Comparison of ENCODE assay signal across 29 cellular contexts in genomic region chr22:18093661-18094060, GRCh38.
"Had no signal": no experiment of that assay in that cellular context is flagged by ENCODE, and none has a peak within 500 bp of the region (broad histone marks: within the 10 kb centered on the region; RNA-seq: fewer than 3 reads in every experiment).

No MANE protein-coding gene starts in this region.

- H3K36me3 Mint-ChIP-seq: natural killer cell had no signal

- H3K4me1 ChIP-seq: parathyroid adenoma, upper lobe of right lung had no signal

- H3K9ac ChIP-seq: parathyroid adenoma had no signal

- H2AFZ ChIP-seq: parathyroid adenoma had no signal

- H3K27ac Mint-ChIP-seq: natural killer cell; nephron; progenitor cell of endocrine pancreas; stimulated activated effector memory CD8-positive, alpha-beta T cell treated with anti-CD3 and anti-CD28 coated beads, Interleukin-12 subunit alpha, Interleukin-12 subunit beta, amount 100 ng/mL, for 72 hours; stimulated activated naive B cell treated with anti-CD40 and anti-IgM and Interleukin-4, amounts not matched to agents 10 μg/mL and 1 μg/mL and 100 μg/mL, for 72 hours; stimulated activated naive CD8-positive, alpha-beta T cell treated with anti-CD3 and anti-CD28 coated beads, Interleukin-15, amount 100 ng/mL, for 72 hours; type B pancreatic cell had no signal

- H3K27me3 ChIP-seq: ovary, right lobe of liver, spleen, suprapubic skin, testis, tibial artery, transverse colon, upper lobe of right lung, uterus had no signal

- ATAC-seq: naive thymus-derived CD4-positive, alpha-beta T cell; natural killer cell; psoas muscle; right cardiac atrium; right lobe of liver; stimulated activated effector memory CD8-positive, alpha-beta T cell treated with anti-CD3 and anti-CD28 coated beads, Interleukin-12 subunit alpha, Interleukin-12 subunit beta, amount 100 ng/mL, for 72 hours; stimulated activated naive B cell treated with anti-CD40 and anti-IgM and Interleukin-4, amounts not matched to agents 10 μg/mL and 1 μg/mL and 100 μg/mL, for 72 hours; stimulated activated naive CD8-positive, alpha-beta T cell treated with anti-CD3 and anti-CD28 coated beads, Interleukin-15, amount 100 ng/mL, for 72 hours; upper lobe of right lung had no signal

- H3K9me3 ChIP-seq: ovary, psoas muscle, right lobe of liver, spleen, suprapubic skin, testis, tibial artery, transverse colon, upper lobe of right lung, uterus had no signal

- H3K27me3 Mint-ChIP-seq: naive thymus-derived CD4-positive, alpha-beta T cell; progenitor cell of endocrine pancreas; stimulated activated naive B cell treated with anti-CD40 and anti-IgM and Interleukin-4, amounts not matched to agents 10 μg/mL and 1 μg/mL and 100 μg/mL, for 72 hours; stimulated activated naive CD8-positive, alpha-beta T cell treated with anti-CD3 and anti-CD28 coated beads, Interleukin-15, amount 100 ng/mL, for 72 hours; type B pancreatic cell had no signal

- DNase-seq: naive thymus-derived CD4-positive, alpha-beta T cell; natural killer cell; occipital lobe; ovary; posterior cingulate gyrus; psoas muscle; right cardiac atrium; right lobe of liver; spleen; stimulated activated CD4-positive, alpha-beta T cell treated with anti-CD3 and anti-CD28 coated beads, Interleukin-12 subunit alpha, Interleukin-12 subunit beta, amount 100 ng/mL, for 4 hours; stimulated activated CD4-positive, alpha-beta T cell treated with anti-CD3 and anti-CD28 coated beads, Interleukin-1b, Interleukin-23, amount 100 ng/mL, for 48 hours; stimulated activated CD4-positive, alpha-beta T cell treated with anti-CD3 and anti-CD28 coated beads, Interleukin-4, amount 100 ng/mL, for 1 hour; stimulated activated naive B cell treated with anti-CD40 and anti-IgM and Interleukin-4, amounts not matched to agents 10 μg/mL and 1 μg/mL and 100 μg/mL, for 72 hours; stimulated activated naive CD4-positive, alpha-beta T cell treated with Interleukin-2 at 50 U/mL for 16 hours; stimulated activated naive CD8-positive, alpha-beta T cell treated with anti-CD3 and anti-CD28 coated beads, Interleukin-15, amount 100 ng/mL, for 72 hours; substantia nigra; testis; tibial artery; transverse colon; upper lobe of right lung; uterus had no signal

- H3K36me3 ChIP-seq: ovary, uterus had no signal

- H3K27ac ChIP-seq: ovary, parathyroid adenoma, right lobe of liver, skin epidermis, suprapubic skin, testis, upper lobe of right lung had no signal

- H3K4me3 Mint-ChIP-seq: naive thymus-derived CD4-positive, alpha-beta T cell; natural killer cell; nephron; stimulated activated effector memory CD8-positive, alpha-beta T cell treated with anti-CD3 and anti-CD28 coated beads, Interleukin-12 subunit alpha, Interleukin-12 subunit beta, amount 100 ng/mL, for 72 hours; stimulated activated naive B cell treated with anti-CD40 and anti-IgM and Interleukin-4, amounts not matched to agents 10 μg/mL and 1 μg/mL and 100 μg/mL, for 72 hours; stimulated activated naive CD8-positive, alpha-beta T cell treated with anti-CD3 and anti-CD28 coated beads, Interleukin-15, amount 100 ng/mL, for 72 hours; type B pancreatic cell had no signal

- H3K4me2 ChIP-seq: smooth muscle cell had no signal

- H3K79me2 ChIP-seq: parathyroid adenoma had no signal

- H3K9me3 Mint-ChIP-seq: naive thymus-derived CD4-positive, alpha-beta T cell; natural killer cell; nephron; stimulated activated effector memory CD8-positive, alpha-beta T cell treated with anti-CD3 and anti-CD28 coated beads, Interleukin-12 subunit alpha, Interleukin-12 subunit beta, amount 100 ng/mL, for 72 hours; stimulated activated naive CD8-positive, alpha-beta T cell treated with anti-CD3 and anti-CD28 coated beads, Interleukin-15, amount 100 ng/mL, for 72 hours; type B pancreatic cell had no signal

- H3K4me3 ChIP-seq: ovary, psoas muscle, right lobe of liver, skin epidermis, smooth muscle cell, spleen, suprapubic skin, testis, tibial artery, transverse colon, upper lobe of right lung, uterus had no signal
